In the genomic region with DNA sequence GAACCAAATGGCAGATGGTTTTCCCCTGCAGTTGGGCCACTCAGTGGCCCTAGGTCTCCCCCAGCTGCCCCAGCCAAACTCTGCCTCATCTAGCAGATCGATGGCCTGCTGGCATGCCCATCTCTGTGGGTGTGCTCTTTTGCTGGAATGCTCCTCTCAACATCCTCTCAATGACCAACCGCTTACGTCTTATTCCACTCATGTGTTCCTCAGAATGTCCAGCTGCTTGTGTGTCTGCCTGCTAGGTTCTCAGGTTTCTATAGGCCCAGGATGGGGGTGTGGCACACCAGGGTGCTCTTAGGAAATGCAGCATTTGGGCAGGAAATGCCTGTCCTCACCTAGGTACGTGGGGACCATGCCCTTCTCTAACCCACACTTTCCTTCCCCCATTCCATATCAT, we compare ENCODE assay signal across 20 cellular contexts.
"Had no signal": no experiment of that assay in that cellular context is flagged by ENCODE, and none has a peak within 500 bp of the region (broad histone marks: within the 10 kb centered on the region; RNA-seq: fewer than 3 reads in every experiment).

No MANE protein-coding gene starts in this region.

- H3K4me1 ChIP-seq: colonic mucosa, esophagus squamous epithelium, gastroesophageal sphincter, right atrium auricular region, sigmoid colon, tibial nerve had no signal

- H3K27ac ChIP-seq: colonic mucosa, esophagus squamous epithelium, gastroesophageal sphincter, hepatocyte, right atrium auricular region, sigmoid colon, tibial nerve had no signal

- H3K36me3 ChIP-seq: colonic mucosa, esophagus squamous epithelium, gastroesophageal sphincter, right atrium auricular region, sigmoid colon, tibial nerve had no signal

- H3K36me3 Mint-ChIP-seq: mesothelial cell of epicardium; natural killer cell; stimulated activated effector memory CD8-positive, alpha-beta T cell treated with anti-CD3 and anti-CD28 coated beads, Interleukin-12 subunit alpha, Interleukin-12 subunit beta, amount 100 ng/mL, for 72 hours had no signal

- H3K27me3 ChIP-seq: colonic mucosa, esophagus squamous epithelium, gastroesophageal sphincter, hepatocyte, right atrium auricular region, sigmoid colon, tibial nerve had no signal

- H3K4me3 Mint-ChIP-seq: mesothelial cell of epicardium; natural killer cell; neural crest cell; stimulated activated effector memory CD8-positive, alpha-beta T cell treated with anti-CD3 and anti-CD28 coated beads, Interleukin-12 subunit alpha, Interleukin-12 subunit beta, amount 100 ng/mL, for 72 hours; stimulated activated naive CD8-positive, alpha-beta T cell treated with anti-CD3 and anti-CD28 coated beads, Interleukin-15, Interleukin-2, amounts not matched to agents 100 ng/mL and 50 ng/mL, for 24 hours had no signal

- H3K4me3 ChIP-seq: colonic mucosa, esophagus squamous epithelium, gastroesophageal sphincter, hepatocyte, right atrium auricular region, sigmoid colon, tibial nerve had no signal

- H3K27me3 Mint-ChIP-seq: stimulated activated naive CD8-positive, alpha-beta T cell treated with anti-CD3 and anti-CD28 coated beads, Interleukin-15, Interleukin-2, amounts not matched to agents 100 ng/mL and 50 ng/mL, for 24 hours had no signal

- H3K79me2 ChIP-seq: hepatocyte had no signal

- H3K9me3 ChIP-seq: colonic mucosa, esophagus squamous epithelium, gastroesophageal sphincter, right atrium auricular region, sigmoid colon, tibial nerve had no signal

- DNase-seq: colonic mucosa; dermis blood vessel endothelial cell; esophagus squamous epithelium; foreskin fibroblast; head of caudate nucleus; kidney glomerular epithelial cell; natural killer cell; sigmoid colon; small intestine; stimulated activated CD4-positive, alpha-beta T cell treated with anti-CD3 and anti-CD28 coated beads, Interleukin-4, amount 100 ng/mL, for 1 hour; stimulated activated CD8-positive, alpha-beta memory T cell treated with anti-CD3 and anti-CD28 coated beads, Interleukin-4, amount 100 ng/mL, for 48 hours had no signal

- H2AFZ ChIP-seq: hepatocyte had no signal

- FAIRE-seq: islet of Langerhans, small intestine had no signal

- H3K27ac Mint-ChIP-seq: mesothelial cell of epicardium; natural killer cell; stimulated activated effector memory CD8-positive, alpha-beta T cell treated with anti-CD3 and anti-CD28 coated beads, Interleukin-12 subunit alpha, Interleukin-12 subunit beta, amount 100 ng/mL, for 72 hours; stimulated activated naive CD8-positive, alpha-beta T cell treated with anti-CD3 and anti-CD28 coated beads, Interleukin-15, Interleukin-2, amounts not matched to agents 100 ng/mL and 50 ng/mL, for 24 hours had no signal

- H3K4me2 ChIP-seq: hepatocyte had no signal

- H3K9me3 Mint-ChIP-seq: neural crest cell; stimulated activated naive CD8-positive, alpha-beta T cell treated with anti-CD3 and anti-CD28 coated beads, Interleukin-15, Interleukin-2, amounts not matched to agents 100 ng/mL and 50 ng/mL, for 24 hours had no signal

- ATAC-seq: natural killer cell; stimulated activated effector memory CD8-positive, alpha-beta T cell treated with anti-CD3 and anti-CD28 coated beads, Interleukin-12 subunit alpha, Interleukin-12 subunit beta, amount 100 ng/mL, for 72 hours had no signal

- H3K4me1 Mint-ChIP-seq: natural killer cell; neural crest cell; stimulated activated effector memory CD8-positive, alpha-beta T cell treated with anti-CD3 and anti-CD28 coated beads, Interleukin-12 subunit alpha, Interleukin-12 subunit beta, amount 100 ng/mL, for 72 hours had no signal
